In the genomic region with DNA sequence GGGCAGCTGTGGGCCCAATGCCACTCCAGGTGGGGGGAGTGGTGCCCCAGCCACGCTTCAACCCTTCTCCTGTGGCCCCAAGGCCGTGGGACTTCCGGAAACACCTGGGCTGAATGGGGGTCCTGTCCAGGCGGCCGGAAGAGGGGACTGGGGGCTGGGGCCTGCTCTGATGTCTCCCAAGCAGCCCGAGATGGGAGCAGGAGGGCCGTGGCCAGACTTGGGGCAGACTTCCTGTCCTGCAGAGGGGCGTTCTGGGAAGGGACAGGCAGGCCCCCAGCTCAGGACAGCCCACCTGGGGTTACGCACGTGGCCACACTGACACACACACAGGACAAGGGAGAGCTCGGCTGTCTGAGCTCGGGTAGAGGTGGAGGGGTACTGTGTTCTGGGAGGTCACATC, we compare ENCODE assay signal across 25 cellular contexts. TPM values are rescaled to one million over a fixed set of nuclear protein-coding genes. Genes with fewer than 3 reads are reported as not detected.
"Had no signal": no experiment of that assay in that cellular context is flagged by ENCODE, and none has a peak within 500 bp of the region (broad histone marks: within the 10 kb centered on the region; RNA-seq: fewer than 3 reads in every experiment).

No MANE protein-coding gene starts in this region.

- H3K27ac ChIP-seq: ovary, parathyroid adenoma, psoas muscle, right lobe of liver, sigmoid colon, stomach, thoracic aorta, thyroid gland, tibial nerve, upper lobe of left lung, vagina had no signal

- H3K79me2 ChIP-seq: parathyroid adenoma had no signal

- FAIRE-seq: small intestine had no signal

- H3K4me3 ChIP-seq: ovary, psoas muscle, right lobe of liver, sigmoid colon, stomach, thoracic aorta, thyroid gland, tibial nerve, upper lobe of left lung, vagina had no signal

- H3K36me3 ChIP-seq: ovary, thyroid gland, vagina had no signal

- DNase-seq: nephron progenitor cell; occipital lobe; ovary; psoas muscle; right lobe of liver; sigmoid colon; small intestine; stimulated activated CD4-positive, alpha-beta T cell treated with anti-CD3 and anti-CD28 coated beads, Interleukin-15, amount 100 ng/mL, for 24 hours; stimulated activated CD4-positive, alpha-beta T cell treated with anti-CD3 and anti-CD28 coated beads, Interleukin-2, amount 100 ng/mL, for 24 hours; stimulated activated CD4-positive, alpha-beta T cell treated with anti-CD3 and anti-CD28 coated beads, Interleukin-2, amount 100 ng/mL, for 48 hours; stimulated activated CD4-positive, alpha-beta T cell treated with anti-CD3 and anti-CD28 coated beads, Interleukin-4, amount 100 ng/mL, for 24 hours; stimulated activated naive B cell treated with anti-CD40 and anti-IgM and Interleukin-4, amounts not matched to agents 10 μg/mL and 1 μg/mL and 100 μg/mL, for 72 hours; stimulated activated naive CD4-positive, alpha-beta T cell treated with Interleukin-2 at 50 U/mL for 16 hours; stomach; thyroid gland; trophoblast cell; upper lobe of left lung had no signal

- ATAC-seq: natural killer cell treated with Interleukin-12 subunit alpha and Interleukin-12 subunit beta and Interleukin-15 and Interleukin-18, amount 100 ng/mL, for 72 hours; psoas muscle; right cardiac atrium; right lobe of liver; stimulated activated effector memory CD8-positive, alpha-beta T cell treated with anti-CD3 and anti-CD28 coated beads, Interleukin-12 subunit alpha, Interleukin-12 subunit beta, amount 100 ng/mL, for 72 hours; stimulated activated naive B cell treated with anti-CD40 and anti-IgM and Interleukin-4, amounts not matched to agents 10 μg/mL and 1 μg/mL and 100 μg/mL, for 72 hours had no signal

- H2AFZ ChIP-seq: parathyroid adenoma had no signal

- H3K9me3 ChIP-seq: ovary, psoas muscle, right lobe of liver, sigmoid colon, stomach, thoracic aorta, thyroid gland, tibial nerve, upper lobe of left lung, vagina had no signal

- H3K9ac ChIP-seq: parathyroid adenoma had no signal

- H3K27me3 ChIP-seq: ovary, right lobe of liver, sigmoid colon, stomach, thyroid gland, tibial nerve, upper lobe of left lung, vagina had no signal

RNA-seq across cellular contexts. Expression of gene STX1B, which starts 20.3 kb away (rescaled TPM):
- total RNA-seq: skeletal muscle tissue had no signal
